ENCODE assay signal across 19 cellular contexts in the genomic region with DNA sequence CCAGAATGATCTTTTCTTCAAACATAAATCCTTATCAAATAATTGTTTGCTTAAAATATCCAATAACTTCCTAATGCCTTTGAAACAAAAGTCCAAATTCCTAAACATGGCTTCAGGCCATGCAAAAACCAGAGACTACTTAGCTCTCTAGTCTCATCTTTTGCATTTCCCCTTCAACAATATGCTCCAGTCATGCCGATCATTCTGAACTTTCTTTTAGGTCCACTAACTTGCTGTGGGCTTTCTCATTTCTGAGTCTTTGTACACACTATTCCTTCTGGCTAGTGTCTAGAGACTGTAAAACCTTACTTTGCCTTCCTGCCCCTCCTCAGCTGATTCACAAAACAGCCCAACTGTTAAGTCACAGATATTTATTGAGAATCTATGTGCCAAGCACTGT. TPM values are rescaled to one million over a fixed set of nuclear protein-coding genes. Genes with fewer than 3 reads are reported as not detected.
"Had no signal": no experiment of that assay in that cellular context is flagged by ENCODE, and none has a peak within 500 bp of the region (broad histone marks: within the 10 kb centered on the region; RNA-seq: fewer than 3 reads in every experiment).

No MANE protein-coding gene starts in this region.

- H3K4me3 Mint-ChIP-seq: type B pancreatic cell, WTC11 had no signal

- ATAC-seq: left cardiac atrium; lower lobe of right lung; naive thymus-derived CD4-positive, alpha-beta T cell; psoas muscle; sciatic nerve; stimulated activated naive CD8-positive, alpha-beta T cell treated with anti-CD3 and anti-CD28 coated beads, Interleukin-15, Interleukin-2, amounts not matched to agents 100 U/mL and 50 U/mL, for 24 hours; WTC11 had no signal

- H3K9me3 ChIP-seq: adrenal gland, lower lobe of right lung, psoas muscle, spleen, suprapubic skin had no signal

- DNase-seq: activated naive CD4-positive, alpha-beta T cell treated with Interleukin-2 at 50 U/mL for 16 hours; adrenal gland; central memory CD4-positive, alpha-beta T cell; effector memory CD4-positive, alpha-beta T cell; erythroblast; left cardiac atrium; lower lobe of right lung; midbrain; naive thymus-derived CD4-positive, alpha-beta T cell; occipital lobe; psoas muscle; spleen; stimulated activated CD4-positive, alpha-beta T cell treated with anti-CD3 and anti-CD28 coated beads, Interleukin-2, amount 100 ng/mL, for 24 hours; stimulated activated naive CD8-positive, alpha-beta T cell treated with anti-CD3 and anti-CD28 coated beads, Interleukin-15, Interleukin-2, amounts not matched to agents 100 U/mL and 50 U/mL, for 24 hours had no signal

- H3K9me3 Mint-ChIP-seq: naive thymus-derived CD4-positive, alpha-beta T cell; type B pancreatic cell; WTC11 had no signal

- H3K27me3 ChIP-seq: adrenal gland, spleen, suprapubic skin had no signal

- H3K4me1 Mint-ChIP-seq: WTC11 had no signal

- H3K27ac ChIP-seq: adrenal gland, coronary artery, lower lobe of right lung, psoas muscle, suprapubic skin had no signal

- H3K4me1 ChIP-seq: lower lobe of right lung, psoas muscle, suprapubic skin had no signal

- H3K27ac Mint-ChIP-seq: type B pancreatic cell, WTC11 had no signal

- H3K27me3 Mint-ChIP-seq: naive thymus-derived CD4-positive, alpha-beta T cell; type B pancreatic cell had no signal

- H3K4me3 ChIP-seq: adrenal gland, coronary artery, lower lobe of right lung, psoas muscle, spleen, suprapubic skin had no signal

RNA-seq across cellular contexts. Expression of a gene that starts 51.5 kb away (rescaled TPM):
- total RNA-seq: left cardiac atrium, occipital lobe, psoas muscle, sciatic nerve had no signal
